ENCODE assay signal across 1 cellular context in genomic region chr5:68240196-68240595, GRCh38.
TF ChIP-seq lines count a peak whose summit lies in the region.

No MANE protein-coding gene starts in this region.

TF ChIP-seq in HEK293, 187 proteins besides CTCF, POLR2A, EP300 and RAD21 (continued from another document):
- TF ChIP-seq PRDM6 (tag by site-specific recombination; IDR thresholded peaks at IDR 0.05): peak; percentile 94
- TF ChIP-seq MZF1 (tag by site-specific recombination; IDR thresholded peaks at IDR 0.05; ENCODE audit: borderline replicate concordance): 0 out of 2 replicates have a peak, but pooled peaks have one; percentile 42
- no peak for TF ChIP-seq ZNF274 (IDR thresholded peaks at IDR 0.05; ENCODE audit: low read length)
- TF ChIP-seq ZNF274 (tag by site-specific recombination; IDR thresholded peaks at IDR 0.05; ENCODE audit: borderline replicate concordance): no peak
- TF ChIP-seq ZNF677 (tag by site-specific recombination; IDR thresholded peaks at IDR 0.05): no peak
- 0 out of 2 replicates have a peak, but pooled peaks have one; percentile 17 for TF ChIP-seq ZNF843 (tag by site-specific recombination; IDR thresholded peaks at IDR 0.05)
TF ChIP-seq in HEK293: peak in this region for 7.
